ENCODE assay signal across 9 cellular contexts in the genomic region with DNA sequence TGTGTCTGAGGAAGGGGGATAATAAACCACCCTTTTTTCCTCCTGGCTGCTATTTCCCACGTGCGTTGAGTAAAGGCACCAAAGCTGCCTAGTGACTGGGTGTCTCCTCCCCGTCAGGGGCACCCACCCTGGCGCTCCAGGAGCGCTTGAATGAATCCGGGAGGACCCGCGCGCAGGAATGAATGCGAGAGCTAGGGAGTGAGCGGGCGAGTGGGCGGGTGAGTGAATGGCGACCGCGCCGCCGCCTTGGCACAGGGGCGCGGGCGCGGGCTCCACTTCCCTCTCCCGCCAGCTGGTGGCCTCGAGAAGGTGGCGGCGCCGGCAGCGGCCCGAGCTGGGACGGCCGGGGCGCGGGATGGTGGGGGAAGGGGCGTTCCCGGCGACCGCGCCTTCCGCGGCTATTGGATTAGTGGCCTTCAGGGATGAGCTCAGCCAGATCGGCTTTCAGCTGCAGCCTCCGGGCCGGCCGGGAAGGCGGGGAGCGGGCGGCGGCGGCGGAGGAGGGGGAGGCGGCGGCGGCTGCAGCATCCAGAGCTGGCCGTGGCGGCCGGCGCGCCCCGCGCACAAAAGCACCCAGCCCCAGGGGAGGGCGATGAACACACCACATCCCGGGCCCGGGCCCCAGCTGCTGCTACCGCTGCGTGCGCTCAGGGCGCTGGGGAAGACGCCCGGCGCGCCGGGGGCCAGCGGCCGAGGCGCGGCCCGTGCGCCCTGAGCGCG. TPM values are rescaled to one million over a fixed set of nuclear protein-coding genes. Genes with fewer than 3 reads are reported as not detected.
A peak's percentile ranks its signal among the peaks of the same experiment; 100 is the strongest.
DNase-seq lines count a peak whose midpoint lies in the region; ATAC-seq and TF ChIP-seq lines count a peak whose summit lies in the region.
"Had no signal": no experiment of that assay in that cellular context is flagged by ENCODE, and none has a peak within 500 bp of the region (broad histone marks: within the 10 kb centered on the region; RNA-seq: fewer than 3 reads in every experiment).

Gene SPSB4, plus strand, starts transcription at position 435 of the 720 bp plus-strand sequence. CDS start 14,758 bp downstream, outside the sequence.

- WGBS in tibial nerve, 2 donors = 1% methylated on average over 30 to 54 of the region's 80 CpGs

- H3K9me3 Mint-ChIP-seq in CD4-positive, CD25-positive, alpha-beta regulatory T cell = no peaks in the 10 kb centered on the region

- no peaks in the 10 kb centered on the region for H3K36me3 ChIP-seq in CD4-positive, CD25-positive, alpha-beta regulatory T cell (ENCODE audit: control insufficient read depth, insufficient read depth, low read length)
- H3K36me3 ChIP-seq in Peyer's patch = no peaks in the 10 kb centered on the region
- H3K36me3 ChIP-seq in lower lobe of right lung = no peaks in the 10 kb centered on the region
- H3K36me3 ChIP-seq in tibial nerve = no peaks in the 10 kb centered on the region

- peaks cover 0 to 15% (median 1%) of the 10 kb centered on the region in 4 donors for H3K4me1 Mint-ChIP-seq in CD4-positive, CD25-positive, alpha-beta regulatory T cell

- no peak for TF ChIP-seq EP300 in tibial nerve (IDR thresholded peaks at IDR 0.05)

- H3K27ac Mint-ChIP-seq in CD4-positive, CD25-positive, alpha-beta regulatory T cell = no peak within 1 kb of the TSS

- peaks cover 56% of the 10 kb centered on the region for H3K27me3 Mint-ChIP-seq in CD4-positive, CD25-positive, alpha-beta regulatory T cell

- H3K4me1 ChIP-seq in CD4-positive, CD25-positive, alpha-beta regulatory T cell (ENCODE audit: control insufficient read depth, insufficient read depth, low read length, poor library complexity, severe bottlenecking) = no peaks in the 10 kb centered on the region
- H3K4me1 ChIP-seq in Peyer's patch = peaks cover 0 to 16% (median 2%) of the 10 kb centered on the region in 4 donors
- H3K4me1 ChIP-seq in lower lobe of right lung = peaks cover 6% of the 10 kb centered on the region
- H3K4me1 ChIP-seq in tibial nerve = peaks cover 0 to 28% (median 9%) of the 10 kb centered on the region in 4 donors

- peak within 1 kb of the TSS in 3 of 4 donors; percentile 16 to 66 (median 51) for H3K4me3 Mint-ChIP-seq in CD4-positive, CD25-positive, alpha-beta regulatory T cell

- no peaks in the 10 kb centered on the region for H3K9me3 ChIP-seq in CD4-positive, CD25-positive, alpha-beta regulatory T cell (ENCODE audit: control insufficient read depth in 2 of 2, low read length in 2 of 2)
- H3K9me3 ChIP-seq in Peyer's patch (no peaks in the 10 kb centered on the region), lower lobe of right lung (no peaks in the 10 kb centered on the region), tibial nerve (no peaks in the 10 kb centered on the region)

- peak in 1 of 6 experiments; percentile 29 for TF ChIP-seq CTCF in Peyer's patch (IDR thresholded peaks at IDR 0.05)
- no peak for TF ChIP-seq CTCF in choroid plexus epithelial cell (conservative IDR thresholded peaks at IDR 0.05; ENCODE audit: low read depth, low read length)
- TF ChIP-seq CTCF in lower lobe of right lung (IDR thresholded peaks at IDR 0.05) = peak; percentile 24
- peak in 1 of 5 experiments; percentile 53 for TF ChIP-seq CTCF in tibial nerve (IDR thresholded peaks at IDR 0.05)

- no peak for DNase-seq in CD4-positive, CD25-positive, alpha-beta regulatory T cell
- DNase-seq in HPDE6-E6E7 (ENCODE audit: extremely low spot score) (peak; percentile 37), Peyer's patch (peak in 1 of 3 donors; percentile 60), choroid plexus epithelial cell (ENCODE audit: low read depth) (peak; percentile 31), lower lobe of right lung (peak; percentile 55), tibial nerve (ENCODE audit: low spot score in 2 of 2) (no peak), NK-92 (lab: John Stamatoyannopoulos, UW; ENCODE audit: unreplicated experiment) (no peak), pons (ENCODE audit: low spot score) (no peak)

- H3K4me3 ChIP-seq in CD4-positive, CD25-positive, alpha-beta regulatory T cell (ENCODE audit: low read depth, low read length) = no peak within 1 kb of the TSS
- peak within 1 kb of the TSS in 3 of 4 donors; percentile 27 to 52 (median 34) for H3K4me3 ChIP-seq in Peyer's patch
- peak within 1 kb of the TSS; percentile 18 for H3K4me3 ChIP-seq in choroid plexus epithelial cell (ENCODE audit: low read depth, low read length)
- peak within 1 kb of the TSS; percentile 52 for H3K4me3 ChIP-seq in lower lobe of right lung
- H3K4me3 ChIP-seq in tibial nerve = peak within 1 kb of the TSS in 3 of 4 donors; percentile 12 to 52 (median 20)

- intact Hi-C loops in lower lobe of right lung (cut with DNase I) = no loop called here

- ATAC-seq in CD4-positive, CD25-positive, alpha-beta regulatory T cell (ENCODE audit: low read depth in 2 of 2) = no peak
- peak; percentile 69 to 71 for ATAC-seq in lower lobe of right lung

- no peak within 1 kb of the TSS for H3K27ac ChIP-seq in CD4-positive, CD25-positive, alpha-beta regulatory T cell (ENCODE audit: insufficient read depth, low read length, poor library complexity, severe bottlenecking)
- H3K27ac ChIP-seq in Peyer's patch (peak within 1 kb of the TSS in 1 of 4 donors; percentile 54), lower lobe of right lung (peak within 1 kb of the TSS; percentile 11), tibial nerve (no peak within 1 kb of the TSS)

- TF ChIP-seq POLR2A in Peyer's patch (IDR thresholded peaks at IDR 0.05) (no peak), tibial nerve (IDR thresholded peaks at IDR 0.05) (no peak)

- H3K27me3 ChIP-seq in CD4-positive, CD25-positive, alpha-beta regulatory T cell (ENCODE audit: control insufficient read depth, insufficient read depth, low read length) = peaks cover 18% of the 10 kb centered on the region
- H3K27me3 ChIP-seq in Peyer's patch = peaks cover 0 to 8% of the 10 kb centered on the region in 2 donors
- peaks cover 42% of the 10 kb centered on the region for H3K27me3 ChIP-seq in lower lobe of right lung (ENCODE audit: low read depth)
- peaks cover 0 to 48% of the 10 kb centered on the region in 2 donors for H3K27me3 ChIP-seq in tibial nerve

- H3K36me3 Mint-ChIP-seq in CD4-positive, CD25-positive, alpha-beta regulatory T cell = no peaks in the 10 kb centered on the region

RNA-seq across cellular contexts. Expression of gene SPSB4, which starts in this region (rescaled TPM):
- total RNA-seq in CD4-positive, CD25-positive, alpha-beta regulatory T cell = not detected
- not detected for polyA plus RNA-seq in CD4-positive, CD25-positive, alpha-beta regulatory T cell
- total RNA-seq in Peyer's patch = under 1 TPM in 1 of 4 donors, not detected in 3; 0.35 TPM
- 0.80 TPM for total RNA-seq in lower lobe of right lung
- total RNA-seq in tibial nerve = 1 to 10 TPM in 1 of 4 donors, under 1 TPM in 1, not detected in 2; 0.63 to 2.0 TPM
- total RNA-seq: mononuclear cell had no signal

Comparison
In these comparisons a context has a peak if more than half of its experiments do, and no peak if none do; other contexts are left out.
1. Peak in DNase-seq, ATAC-seq, H3K4me3 ChIP-seq and H3K27ac ChIP-seq in lower lobe of right lung; RNA of the gene not detected or under 1 TPM.
2. DNase-seq: peak in HPDE6-E6E7 (single experiment) and choroid plexus epithelial cell (single experiment); none in CD4-positive, CD25-positive, alpha-beta regulatory T cell (0 of 3), tibial nerve (0 of 2), NK-92 (single experiment) and pons (single experiment).